ENCODE assay signal across 16 cellular contexts in the genomic region with DNA sequence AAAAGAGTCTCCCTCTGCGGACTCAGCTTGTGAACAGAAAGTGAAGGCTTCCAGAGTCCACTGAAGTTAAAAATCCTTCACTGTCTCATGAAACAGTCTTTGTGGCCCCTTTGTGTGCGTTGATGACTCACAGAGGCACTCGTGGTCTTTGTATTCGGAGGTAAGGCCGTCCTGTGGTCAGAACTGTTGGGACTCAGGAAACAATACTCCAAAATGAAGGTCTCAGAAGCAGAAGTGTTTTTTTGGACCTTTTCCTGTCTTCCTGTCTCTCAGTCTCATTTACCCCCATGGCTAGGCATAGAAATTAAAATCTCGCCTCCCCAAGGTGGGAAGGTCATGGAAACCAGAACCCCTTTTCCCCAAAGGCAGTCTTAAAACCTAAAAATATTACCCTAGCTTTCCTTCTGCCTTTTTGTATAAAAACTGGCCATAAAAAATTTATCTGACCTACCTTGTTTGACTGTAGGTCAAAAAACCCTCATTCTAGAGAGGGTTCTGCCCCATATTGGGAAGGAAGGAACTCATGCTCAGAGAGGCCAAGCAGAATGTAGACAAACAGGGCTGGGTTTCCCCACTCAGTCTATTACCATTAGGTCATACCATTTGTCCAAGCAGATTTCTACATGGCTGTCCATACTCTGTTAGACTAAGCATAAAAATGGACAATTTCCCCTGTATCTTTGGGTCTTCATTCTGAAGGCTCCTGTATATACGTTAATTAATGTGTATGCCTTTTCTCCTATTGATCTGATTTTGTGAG. TPM values are rescaled to one million over a fixed set of nuclear protein-coding genes. Genes with fewer than 3 reads are reported as not detected.
A peak's percentile ranks its signal among the peaks of the same experiment; 100 is the strongest.
DNase-seq lines count a peak whose midpoint lies in the region; ATAC-seq, FAIRE-seq and TF ChIP-seq lines count a peak whose summit lies in the region.
"Had no signal": no experiment of that assay in that cellular context is flagged by ENCODE, and none has a peak within 500 bp of the region (broad histone marks: within the 10 kb centered on the region; RNA-seq: fewer than 3 reads in every experiment).

No MANE protein-coding gene starts in this region.

- H3K9me3 Mint-ChIP-seq in activated CD8-positive, alpha-beta memory T cell treated with anti-CD3 and anti-CD28 coated beads, Interleukin-2, amount 10 ng/mL, durations not matched to agents 7 days and 5 days (ENCODE audit: low read depth): no peaks in the 10 kb centered on the region
- H3K9me3 Mint-ChIP-seq in astrocyte (ENCODE audit: unreplicated experiment): peaks cover 5% of the 10 kb centered on the region

- H4K20me1 ChIP-seq in astrocyte (ENCODE audit: insufficient read depth, low read length): no peaks in the 10 kb centered on the region

- FAIRE-seq in astrocyte (lab: Jason Lieb, UNC) (no peak), urothelium cell line (lab: Jason Lieb, UNC) (no peak)

- H3K4me3 Mint-ChIP-seq in activated CD8-positive, alpha-beta memory T cell treated with anti-CD3 and anti-CD28 coated beads, Interleukin-2, amount 10 ng/mL, durations not matched to agents 7 days and 5 days: no peak overlapping the region
- no peak overlapping the region for H3K4me3 Mint-ChIP-seq in astrocyte (ENCODE audit: unreplicated experiment)
- H3K4me3 Mint-ChIP-seq: activated CD4-positive, alpha-beta T cell treated with anti-CD3 and anti-CD28 coated beads for 36 hours; activated naive CD8-positive, alpha-beta T cell had no signal

- H3K9ac ChIP-seq in astrocyte (ENCODE audit: low read length): no peak overlapping the region

- peak; percentile 75 for DNase-seq in activated CD8-positive, alpha-beta memory T cell treated with anti-CD3 and anti-CD28 coated beads, Interleukin-2, amount 10 ng/mL, durations not matched to agents 7 days and 5 days
- no peak for DNase-seq in activated CD8-positive, alpha-beta memory T cell treated with anti-CD3 and anti-CD28 coated beads, Interleukin-2, amount 50 U/mL, for 4 hours
- DNase-seq in NOMO-1 treated with DMSO at 0.1 percent for 48 hours (lab: John Stamatoyannopoulos, UW; ENCODE audit: unreplicated experiment) (peak; percentile 91), astrocyte (ENCODE audit: low read depth) (peak; percentile 77), urothelium cell line (ENCODE audit: low spot score) (peak; percentile 75), RWPE1 (ENCODE audit: low spot score) (no peak), superior temporal gyrus (ENCODE audit: extremely low spot score) (no peak), dorsolateral prefrontal cortex (no peak)
- DNase-seq: activated CD4-positive, alpha-beta T cell treated with anti-CD3 and anti-CD28 coated beads for 36 hours; effector memory CD4-positive, alpha-beta T cell; head of caudate nucleus; NCI-H1694 treated with DMSO at 0.1 percent for 48 hours; upper lobe of right lung had no signal

- no peaks in the 10 kb centered on the region for H3K36me3 Mint-ChIP-seq in activated CD8-positive, alpha-beta memory T cell treated with anti-CD3 and anti-CD28 coated beads, Interleukin-2, amount 10 ng/mL, durations not matched to agents 7 days and 5 days
- H3K36me3 Mint-ChIP-seq in astrocyte (ENCODE audit: low read depth, unreplicated experiment): peaks cover 2% of the 10 kb centered on the region
- H3K36me3 Mint-ChIP-seq: activated naive CD8-positive, alpha-beta T cell had no signal

- peak overlapping the region; percentile 13 for H3K4me2 ChIP-seq in astrocyte (ENCODE audit: low read length)

- H3K27ac Mint-ChIP-seq in activated CD8-positive, alpha-beta memory T cell treated with anti-CD3 and anti-CD28 coated beads, Interleukin-2, amount 10 ng/mL, durations not matched to agents 7 days and 5 days: peak overlapping the region; percentile 69
- no peak overlapping the region for H3K27ac Mint-ChIP-seq in astrocyte (ENCODE audit: unreplicated experiment)
- H3K27ac Mint-ChIP-seq: activated CD4-positive, alpha-beta T cell treated with anti-CD3 and anti-CD28 coated beads for 36 hours; activated naive CD8-positive, alpha-beta T cell had no signal

- peak; percentile 70 for ATAC-seq in activated CD8-positive, alpha-beta memory T cell treated with anti-CD3 and anti-CD28 coated beads, Interleukin-2, amount 10 ng/mL, durations not matched to agents 7 days and 5 days
- ATAC-seq: activated CD4-positive, alpha-beta T cell treated with anti-CD3 and anti-CD28 coated beads for 36 hours had no signal

- H3K79me2 ChIP-seq in astrocyte (ENCODE audit: insufficient read depth, low read length): no peaks in the 10 kb centered on the region

- H3K27me3 Mint-ChIP-seq in activated CD8-positive, alpha-beta memory T cell treated with anti-CD3 and anti-CD28 coated beads, Interleukin-2, amount 10 ng/mL, durations not matched to agents 7 days and 5 days: no peaks in the 10 kb centered on the region
- peaks cover 27% of the 10 kb centered on the region for H3K27me3 Mint-ChIP-seq in astrocyte (ENCODE audit: low read depth, unreplicated experiment)

- H3K4me1 Mint-ChIP-seq in activated CD8-positive, alpha-beta memory T cell treated with anti-CD3 and anti-CD28 coated beads, Interleukin-2, amount 10 ng/mL, durations not matched to agents 7 days and 5 days: peaks cover 28% of the 10 kb centered on the region
- H3K4me1 Mint-ChIP-seq in astrocyte (ENCODE audit: low read depth, unreplicated experiment): peaks cover 13% of the 10 kb centered on the region
- H3K4me1 Mint-ChIP-seq: activated CD4-positive, alpha-beta T cell treated with anti-CD3 and anti-CD28 coated beads for 36 hours had no signal

- no peaks in the 10 kb centered on the region for H3K9me3 ChIP-seq in astrocyte (ENCODE audit: insufficient read depth, low read depth, low read length)
- H3K9me3 ChIP-seq: upper lobe of right lung had no signal

- intact Hi-C loops in dorsolateral prefrontal cortex (cut with DNase I): no loop called here

- H3K27ac ChIP-seq in astrocyte (ENCODE audit: low read depth, low read length): no peak overlapping the region
- no peak overlapping the region for H3K27ac ChIP-seq in RWPE1
- no peak overlapping the region for H3K27ac ChIP-seq in dorsolateral prefrontal cortex
- H3K27ac ChIP-seq: upper lobe of right lung had no signal

- H3K36me3 ChIP-seq in astrocyte (ENCODE audit: insufficient read depth, low read length): no peaks in the 10 kb centered on the region
- H3K36me3 ChIP-seq: upper lobe of right lung had no signal

- TF ChIP-seq CTCF in astrocyte (IDR thresholded peaks at IDR 0.05; ENCODE audit: insufficient read depth, low read depth, low read length): no peak
- TF ChIP-seq CTCF in RWPE1 (conservative IDR thresholded peaks at IDR 0.05; ENCODE audit: low read depth): no peak
- TF ChIP-seq CTCF in dorsolateral prefrontal cortex (IDR thresholded peaks at IDR 0.05 in 54 of 56, conservative IDR thresholded peaks at IDR 0.05 in 2 of 56; ENCODE audit: low read depth in 1 of 56, partially characterized antibody in 56 of 56): no peak

- H3K4me3 ChIP-seq in astrocyte (ENCODE audit: insufficient read depth, low read depth, low read length) (no peak overlapping the region), dorsolateral prefrontal cortex (no peak overlapping the region)
- H3K4me3 ChIP-seq: upper lobe of right lung had no signal

- CTCF ChIA-PET in activated CD8-positive, alpha-beta memory T cell treated with anti-CD3 and anti-CD28 coated beads, Interleukin-2, amount 10 ng/mL, durations not matched to agents 7 days and 5 days (lab: Charles Lee): interaction anchor here (1.0 to 6.9 kb wide), 5 partner anchors 9 to 46 kb away, joined by 3 to 37 read pairs (median 4); no protein-coding TSS in a partner anchor
- CTCF ChIA-PET in RWPE1 (lab: Yijun Ruan, JAX): no interaction called here

- POLR2A ChIA-PET in RWPE1 (lab: Yijun Ruan, JAX; ENCODE audit: low non-redundant PET): no interaction called here

- H3K27me3 ChIP-seq in astrocyte (ENCODE audit: insufficient read depth, low read length) (peaks cover 18% of the 10 kb centered on the region), dorsolateral prefrontal cortex (no peaks in the 10 kb centered on the region)
- H3K27me3 ChIP-seq: upper lobe of right lung had no signal

- H3K4me1 ChIP-seq in astrocyte (ENCODE audit: insufficient read depth, low read length): peaks cover 9% of the 10 kb centered on the region
- H3K4me1 ChIP-seq: upper lobe of right lung had no signal

- H2AFZ ChIP-seq in astrocyte (ENCODE audit: low read depth, low read length): no peak overlapping the region

RNA-seq across cellular contexts. Expression of gene EPB42, which starts 19.1 kb away (rescaled TPM):
- total RNA-seq in activated CD8-positive, alpha-beta memory T cell treated with anti-CD3 and anti-CD28 coated beads, Interleukin-2, amount 10 ng/mL, durations not matched to agents 7 days and 5 days: not detected
- not detected in 2 replicates for total RNA-seq in astrocyte
- under 1 TPM in 10 of 120 experiments, not detected in 110; 0.23 to 0.83 (median 0.40) TPM for total RNA-seq in dorsolateral prefrontal cortex
- total RNA-seq: activated CD4-positive, alpha-beta T cell treated with anti-CD3 and anti-CD28 coated beads for 36 hours; G401; pulmonary artery endothelial cell; upper lobe of right lung had no signal

RNA-seq across cellular contexts. Expression of gene TGM5, which starts 26.8 kb away (rescaled TPM):
- 1 to 10 TPM in 1 of 2 experiments, under 1 TPM in 1; 0.91 to 1.1 TPM for total RNA-seq in activated CD8-positive, alpha-beta memory T cell treated with anti-CD3 and anti-CD28 coated beads, Interleukin-2, amount 10 ng/mL, durations not matched to agents 7 days and 5 days
- total RNA-seq in astrocyte (0.16 TPM in 1 of 2 replicates, not detected in the other), dorsolateral prefrontal cortex (under 1 TPM in 8 of 120 experiments, not detected in 112; 0.14 to 0.88 (median 0.34) TPM)
- total RNA-seq: activated CD4-positive, alpha-beta T cell treated with anti-CD3 and anti-CD28 coated beads for 36 hours; G401; pulmonary artery endothelial cell; upper lobe of right lung had no signal

RNA-seq across cellular contexts. Expression of gene CCNDBP1, which starts 54.7 kb away (rescaled TPM):
- 10 to 100 TPM; 60.5 to 78.4 TPM for total RNA-seq in activated CD8-positive, alpha-beta memory T cell treated with anti-CD3 and anti-CD28 coated beads, Interleukin-2, amount 10 ng/mL, durations not matched to agents 7 days and 5 days
- total RNA-seq in astrocyte (35.7 and 37.0 TPM in 2 replicates), dorsolateral prefrontal cortex (10 to 100 TPM; 32.7 to 77.7 (median 59.5) TPM)

Comparison
In these comparisons a context has a peak if more than half of its experiments do, and no peak if none do; other contexts are left out.
1. DNase-seq: peak in activated CD8-positive, alpha-beta memory T cell treated with anti-CD3 and anti-CD28 coated beads, Interleukin-2, amount 10 ng/mL, durations not matched to agents 7 days and 5 days (single experiment), NOMO-1 treated with DMSO at 0.1 percent for 48 hours (single experiment), astrocyte (single experiment) and urothelium cell line (single experiment); none in activated CD8-positive, alpha-beta memory T cell treated with anti-CD3 and anti-CD28 coated beads, Interleukin-2, amount 50 U/mL, for 4 hours (single experiment), RWPE1 (single experiment), superior temporal gyrus (single experiment) and dorsolateral prefrontal cortex (0 of 10).